ENCODE assay signal across 7 cellular contexts in genomic region chr6:53437557-53438202, GRCh38.
DNase-seq lines count a peak whose midpoint lies in the region; ATAC-seq and TF ChIP-seq lines count a peak whose summit lies in the region.

No MANE protein-coding gene starts in this region.

- peak; percentile 80 for TF ChIP-seq CTCF in VCaP (conservative IDR thresholded peaks at IDR 0.05)
- peak; percentile 60 for TF ChIP-seq CTCF in fibroblast of villous mesenchyme (IDR thresholded peaks at IDR 0.05; ENCODE audit: insufficient read depth, low read depth, low read length)
- peak; percentile 80 for TF ChIP-seq CTCF in osteoblast (IDR thresholded peaks at IDR 0.05; ENCODE audit: extremely low read depth, low read depth, low read length)

- peaks cover 61% of the 10 kb centered on the region for H3K4me1 ChIP-seq in osteoblast (ENCODE audit: insufficient read depth, low read length)

- no peak overlapping the region for H3K27ac ChIP-seq in VCaP
- peak overlapping the region; percentile 83 for H3K27ac ChIP-seq in osteoblast (ENCODE audit: low read depth, low read length)

- H3K4me3 ChIP-seq in fibroblast of villous mesenchyme (ENCODE audit: low read depth, low read length) (no peak overlapping the region), osteoblast (ENCODE audit: insufficient read depth, low read length) (no peak overlapping the region)

- no peaks in the 10 kb centered on the region for H3K36me3 ChIP-seq in osteoblast (ENCODE audit: insufficient read depth, low read length)

- H3K79me2 ChIP-seq in osteoblast (ENCODE audit: insufficient read depth, low read length) = no peaks in the 10 kb centered on the region

- H3K9me3 ChIP-seq in osteoblast (ENCODE audit: low read depth, low read length) = no peaks in the 10 kb centered on the region

- H4K20me1 ChIP-seq in osteoblast (ENCODE audit: insufficient read depth, low read length) = no peaks in the 10 kb centered on the region

- peak; percentile 78 for DNase-seq in Daoy (ENCODE audit: low read depth)
- DNase-seq in NCI-H2029 (lab: John Stamatoyannopoulos, UW) = peak; percentile 41
- peak; percentile 84 for DNase-seq in fibroblast of villous mesenchyme (ENCODE audit: low read depth)
- DNase-seq in osteoblast (ENCODE audit: insufficient read length, low spot score, missing footprints) = no peak
- DNase-seq in amniotic stem cell (lab: John Stamatoyannopoulos, UW) = no peak

- no peak overlapping the region for H3K4me2 ChIP-seq in osteoblast (ENCODE audit: insufficient read depth, low read length)

- H3K27me3 ChIP-seq in osteoblast (ENCODE audit: insufficient read depth, low read length) = no peaks in the 10 kb centered on the region

- peak overlapping the region; percentile 71 for H2AFZ ChIP-seq in osteoblast (ENCODE audit: low read length)

- ATAC-seq in GM21717 (IDR thresholded peaks at IDR 0.05; ENCODE audit: unreplicated experiment) = peak; percentile 60

Comparison
In these comparisons a context has a peak if more than half of its experiments do, and no peak if none do; other contexts are left out.
1. DNase-seq: peak in Daoy (single experiment), NCI-H2029 (single experiment) and fibroblast of villous mesenchyme (single experiment); none in osteoblast (single experiment) and amniotic stem cell (single experiment).
2. Peak in every context shown above with its lines, with median percentiles within 50 percentile points of each other: CTCF ChIP-seq.